ENCODE assay signal across 22 cellular contexts in genomic region chr4:177041356-177041755, GRCh38.
"Had no signal": no experiment of that assay in that cellular context is flagged by ENCODE, and none has a peak within 500 bp of the region (broad histone marks: within the 10 kb centered on the region; RNA-seq: fewer than 3 reads in every experiment).

No MANE protein-coding gene starts in this region.

- H3K27me3 ChIP-seq: brain microvascular endothelial cell, gastrocnemius medialis, spleen, upper lobe of right lung had no signal

- H3K27ac ChIP-seq: brain microvascular endothelial cell, gastrocnemius medialis, lower lobe of right lung, pancreas, spleen, upper lobe of right lung had no signal

- H3K9me3 ChIP-seq: gastrocnemius medialis, lower lobe of right lung, pancreas, spleen, upper lobe of right lung had no signal

- ATAC-seq: activated CD8-positive, alpha-beta T cell treated with anti-CD3 and anti-CD28 coated beads for 36 hours; activated T-helper 17 cell treated with anti-CD3 and anti-CD28 coated beads, Interleukin-2, amount 50 U/mL, for 72 hours; gastrocnemius medialis; lower lobe of right lung; naive thymus-derived CD8-positive, alpha-beta T cell; pancreas; sciatic nerve; stimulated activated memory B cell treated with anti-CD40 and anti-IgM and Interleukin-4, amounts not matched to agents 10 μg/mL and 1 μg/mL and 100 μg/mL, for 72 hours; upper lobe of right lung had no signal

- FAIRE-seq: keratinocyte, pancreas, TTC549 had no signal

- H3K36me3 ChIP-seq: brain microvascular endothelial cell, gastrocnemius medialis, lower lobe of right lung, pancreas, spleen, upper lobe of right lung had no signal

- H3K4me1 ChIP-seq: gastrocnemius medialis, lower lobe of right lung, pancreas, spleen, upper lobe of right lung had no signal

- DNase-seq: activated CD4-positive, alpha-beta T cell treated with anti-CD3 and anti-CD28 coated beads for 48 hours; activated CD4-positive, CD25-positive, alpha-beta regulatory T cell; activated CD8-positive, alpha-beta T cell treated with anti-CD3 and anti-CD28 coated beads for 36 hours; activated naive CD4-positive, alpha-beta T cell; activated naive CD8-positive, alpha-beta T cell treated with anti-CD3 and anti-CD28 coated beads for 36 hours; activated T-cell treated with anti-CD3 and anti-CD28 coated beads, Interleukin-2, amount 50 U/mL, for 1 hour; amygdala; brain microvascular endothelial cell; effector CD4-positive, alpha-beta T cell; gastrocnemius medialis; head of caudate nucleus; lower lobe of right lung; naive thymus-derived CD8-positive, alpha-beta T cell; pancreas; spleen; stimulated activated CD4-positive, alpha-beta T cell treated with anti-CD3 and anti-CD28 coated beads, Interleukin-4, amount 100 ng/mL, for 4 hours; upper lobe of right lung had no signal

- H3K4me3 ChIP-seq: gastrocnemius medialis, lower lobe of right lung, pancreas, spleen, upper lobe of right lung had no signal
